22 cellular contexts compared by ENCODE assay signal in the genomic region with DNA sequence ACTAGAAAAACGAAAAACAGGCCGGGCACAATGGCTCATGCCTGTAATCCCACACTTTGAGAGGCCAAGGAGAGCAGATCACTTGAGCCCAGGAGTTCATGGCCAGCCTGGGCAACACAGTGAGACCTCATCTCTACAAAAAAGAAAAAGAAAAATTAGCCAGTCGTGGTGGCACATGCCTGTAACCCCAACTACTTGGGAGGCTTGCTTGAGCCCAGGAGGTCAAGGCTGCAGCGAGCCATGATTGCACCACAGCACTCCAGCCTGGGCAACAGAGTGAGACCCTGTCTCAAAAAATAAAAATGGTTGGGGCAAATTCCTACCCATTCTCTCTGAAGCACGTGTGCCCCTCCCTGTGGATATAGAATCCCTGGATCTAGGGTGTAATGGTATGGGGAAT. TPM values are rescaled to one million over a fixed set of nuclear protein-coding genes. Genes with fewer than 3 reads are reported as not detected.
DNase-seq lines count a peak whose midpoint lies in the region; ATAC-seq and TF ChIP-seq lines count a peak whose summit lies in the region.
"Had no signal": no experiment of that assay in that cellular context is flagged by ENCODE, and none has a peak within 500 bp of the region (broad histone marks: within the 10 kb centered on the region; RNA-seq: fewer than 3 reads in every experiment).

No MANE protein-coding gene starts in this region.

- no peak for TF ChIP-seq POLR2A in stomach (IDR thresholded peaks at IDR 0.05)
- no peak for TF ChIP-seq POLR2A in lower leg skin (IDR thresholded peaks at IDR 0.05)

- H3K4me3 Mint-ChIP-seq in CD8-positive, alpha-beta T cell: peak overlapping the region; percentile 43
- peak overlapping the region; percentile 19 to 57 (median 47) for H3K4me3 Mint-ChIP-seq in immature natural killer cell

- H3K36me3 Mint-ChIP-seq in CD8-positive, alpha-beta T cell: peaks cover 2% of the 10 kb centered on the region
- H3K36me3 Mint-ChIP-seq in immature natural killer cell: peaks cover 0 to 4% (median 0%) of the 10 kb centered on the region in 3 donors

- ATAC-seq in CD8-positive, alpha-beta T cell: no peak
- ATAC-seq in GM18873 (IDR thresholded peaks at IDR 0.05; ENCODE audit: low FRiP score, unreplicated experiment): no peak
- ATAC-seq: Panc1 had no signal

- no peak for DNase-seq in CD8-positive, alpha-beta T cell
- DNase-seq in NT2/D1 (ENCODE audit: low read depth, low spot score) (no peak), immature natural killer cell (no peak), stomach (no peak), C1 segment of cervical spinal cord (lab: John Stamatoyannopoulos, UW) (no peak), foreskin fibroblast (no peak), lower leg skin (ENCODE audit: low spot score in 2 of 2) (no peak)
- DNase-seq: activated CD4-positive, alpha-beta T cell treated with anti-CD3 and anti-CD28 coated beads for 4 hours; activated gamma-delta T cell; aorta; BE2C; DMS 273 treated with DMSO at 0.1 percent for 48 hours; NCI-H1105 treated with DMSO at 0.1 percent for 48 hours; NCI-H2171; NCI-H82; occipital lobe; stimulated activated CD4-positive, alpha-beta T cell treated with anti-CD3 and anti-CD28 coated beads, Interleukin-2, amount 100 ng/mL, for 24 hours had no signal

- no peaks in the 10 kb centered on the region for H3K27me3 ChIP-seq in CD8-positive, alpha-beta T cell (ENCODE audit: insufficient read depth, low read length)
- H3K27me3 ChIP-seq in NT2/D1 (ENCODE audit: insufficient read depth, insufficient read length) (no peaks in the 10 kb centered on the region), stomach (no peaks in the 10 kb centered on the region)
- H3K27me3 ChIP-seq: BE2C had no signal

- no peak for TF ChIP-seq CTCF in CD8-positive, alpha-beta T cell (IDR thresholded peaks at IDR 0.05)
- TF ChIP-seq CTCF in stomach (IDR thresholded peaks at IDR 0.05) (no peak), foreskin fibroblast (IDR thresholded peaks at IDR 0.05; ENCODE audit: low read depth, low read length) (no peak), lower leg skin (IDR thresholded peaks at IDR 0.05) (no peak)

- peak overlapping the region; percentile 84 for H3K9ac ChIP-seq in NT2/D1 (ENCODE audit: insufficient read length, low read depth)

- no peaks in the 10 kb centered on the region for H3K9me3 Mint-ChIP-seq in CD8-positive, alpha-beta T cell
- H3K9me3 Mint-ChIP-seq in immature natural killer cell: no peaks in the 10 kb centered on the region

- H3K9me3 ChIP-seq in CD8-positive, alpha-beta T cell (ENCODE audit: low read length): no peaks in the 10 kb centered on the region
- H3K9me3 ChIP-seq in NT2/D1 (ENCODE audit: insufficient read depth, low read length) (no peaks in the 10 kb centered on the region), stomach (no peaks in the 10 kb centered on the region)
- H3K9me3 ChIP-seq: BE2C had no signal

- peaks cover 8% of the 10 kb centered on the region for H3K4me1 ChIP-seq in CD8-positive, alpha-beta T cell (ENCODE audit: insufficient read depth, low read length)
- H3K4me1 ChIP-seq in NT2/D1 (ENCODE audit: insufficient read depth, insufficient read length) (no peaks in the 10 kb centered on the region), stomach (peaks cover 0 to 25% (median 13%) of the 10 kb centered on the region in 4 donors)

- CTCF ChIA-PET in CD8-positive, alpha-beta T cell (lab: Charles Lee): no interaction called here

- intact Hi-C loops in CD8-positive, alpha-beta T cell (cut with DNase I, micrococcal nuclease): no loop called here
- intact Hi-C loops in stomach (cut with DNase I; ENCODE audit: low total_unique reads): no loop called here
- intact Hi-C loops in lower leg skin (cut with DNase I; ENCODE audit: low total_unique reads): no loop called here

- no peak for TF ChIP-seq EP300 in stomach (IDR thresholded peaks at IDR 0.05)

- POLR2A ChIA-PET in CD8-positive, alpha-beta T cell (lab: Charles Lee): no interaction called here

- peaks cover 12% of the 10 kb centered on the region for H3K4me1 Mint-ChIP-seq in CD8-positive, alpha-beta T cell (ENCODE audit: low read depth)
- peaks cover 22 to 25% of the 10 kb centered on the region in 2 donors for H3K4me1 Mint-ChIP-seq in immature natural killer cell

- H3K27ac ChIP-seq in CD8-positive, alpha-beta T cell (ENCODE audit: low read depth, low read length): no peak overlapping the region
- H3K27ac ChIP-seq in stomach: peak overlapping the region in 4 of 5 donors; percentile 79 to 91 (median 84)

- no peaks in the 10 kb centered on the region for H3K36me3 ChIP-seq in CD8-positive, alpha-beta T cell (ENCODE audit: insufficient read depth, low read length)
- no peaks in the 10 kb centered on the region for H3K36me3 ChIP-seq in NT2/D1 (ENCODE audit: insufficient read depth, insufficient read length, low read length)
- peaks cover 0 to 9% (median 2%) of the 10 kb centered on the region in 4 donors for H3K36me3 ChIP-seq in stomach
- H3K36me3 ChIP-seq: BE2C had no signal

- no peak overlapping the region for H3K27ac Mint-ChIP-seq in CD8-positive, alpha-beta T cell
- H3K27ac Mint-ChIP-seq in immature natural killer cell: peak overlapping the region in 5 of 6 donors; percentile 80 to 89 (median 84)

- no peaks in the 10 kb centered on the region for H3K27me3 Mint-ChIP-seq in CD8-positive, alpha-beta T cell (ENCODE audit: low read depth)
- peaks cover 0 to 9% (median 2%) of the 10 kb centered on the region in 3 donors for H3K27me3 Mint-ChIP-seq in immature natural killer cell (ENCODE audit: low read depth in 3 of 3)

- 90 to 94% (median 93%) methylated on average over 5 of the region's 5 CpGs for WGBS in stomach, 5 donors
- 87 to 94% methylated on average over 5 of the region's 5 CpGs for WGBS in lower leg skin, 2 donors

- no peak overlapping the region for H3K4me3 ChIP-seq in CD8-positive, alpha-beta T cell (ENCODE audit: low read depth, low read length)
- H3K4me3 ChIP-seq in NT2/D1 (ENCODE audit: insufficient read length, low read depth) (no peak overlapping the region), stomach (no peak overlapping the region), foreskin fibroblast (ENCODE audit: low read depth in 1 of 2, low read length in 2 of 2) (no peak overlapping the region), lower leg skin (ENCODE audit: low read depth, poor library complexity, severe bottlenecking) (no peak overlapping the region)

RNA-seq across cellular contexts. Expression of gene CFAP157, which starts 8.4 kb away (rescaled TPM):
- under 1 TPM in 1 of 2 experiments, not detected in 1; 0.14 TPM for total RNA-seq in CD8-positive, alpha-beta T cell
- under 1 TPM in 2 of 3 donors, not detected in 1; 0.24 to 0.25 TPM for polyA plus RNA-seq in immature natural killer cell
- total RNA-seq in stomach: 1 to 10 TPM in 1 of 5 donors, under 1 TPM in 1, not detected in 3; 0.14 to 7.6 TPM
- polyA plus RNA-seq in stomach: under 1 TPM; 0.18 to 0.61 (median 0.19) TPM
- under 1 TPM in 1 of 4 donors, not detected in 3; 0.23 TPM for total RNA-seq in lower leg skin
- total RNA-seq: LHCN-M2, mononuclear cell had no signal

RNA-seq across cellular contexts. Expression of gene PTRH1, which starts 17.1 kb away (rescaled TPM):
- total RNA-seq in CD8-positive, alpha-beta T cell: 1 to 10 TPM; 4.6 to 5.3 TPM
- polyA plus RNA-seq in immature natural killer cell (10 to 100 TPM; 36.6 to 40.6 (median 39.7) TPM), stomach (10 to 100 TPM; 13.3 to 23.4 (median 21.4) TPM)
- total RNA-seq in stomach (10 to 100 TPM in 2 of 5 donors, 1 to 10 TPM in 3; 2.9 to 50.4 (median 10.0) TPM), lower leg skin (10 to 100 TPM; 28.2 to 71.8 (median 52.3) TPM)

RNA-seq across cellular contexts. Expression of gene TTC16, which starts 17.5 kb away (rescaled TPM):
- 1 to 10 TPM; 5.2 to 5.5 TPM for total RNA-seq in CD8-positive, alpha-beta T cell
- 1 to 10 TPM in 2 of 3 donors, not detected in 1; 1.3 to 2.4 TPM for polyA plus RNA-seq in immature natural killer cell
- total RNA-seq in stomach: not detected
- polyA plus RNA-seq in stomach: under 1 TPM in 2 of 3 donors, not detected in 1; 0.08 to 0.12 TPM
- under 1 TPM in 1 of 4 donors, not detected in 3; 0.25 TPM for total RNA-seq in lower leg skin
- total RNA-seq: HT-29, LHCN-M2, occipital lobe had no signal
- polyA plus RNA-seq: aorta had no signal

RNA-seq across cellular contexts. Expression of gene TOR2A, which starts 36.7 kb away (rescaled TPM):
- total RNA-seq in CD8-positive, alpha-beta T cell: 1 to 10 TPM; 4.7 to 5.3 TPM
- polyA plus RNA-seq in immature natural killer cell (10 to 100 TPM; 38.9 to 55.1 (median 49.9) TPM), stomach (10 to 100 TPM in 1 of 3 donors, 1 to 10 TPM in 2; 6.1 to 12.4 (median 9.7) TPM)
- total RNA-seq in stomach (10 to 100 TPM in 3 of 5 donors, 1 to 10 TPM in 2; 5.0 to 87.8 (median 14.6) TPM), lower leg skin (10 to 100 TPM; 11.5 to 19.9 (median 15.1) TPM)

Comparison
In these comparisons a context has a peak if more than half of its experiments do, and no peak if none do; other contexts are left out.
1. RNA of gene TTC16, which starts 17.5 kb away (total RNA-seq): 5.2 to 5.5 TPM in CD8-positive, alpha-beta T cell; not detected in stomach and 0.25 TPM in lower leg skin; every median in the first group is over 4 times any median in the second.